Comparison of ENCODE assay signal across 16 cellular contexts in the genomic region with DNA sequence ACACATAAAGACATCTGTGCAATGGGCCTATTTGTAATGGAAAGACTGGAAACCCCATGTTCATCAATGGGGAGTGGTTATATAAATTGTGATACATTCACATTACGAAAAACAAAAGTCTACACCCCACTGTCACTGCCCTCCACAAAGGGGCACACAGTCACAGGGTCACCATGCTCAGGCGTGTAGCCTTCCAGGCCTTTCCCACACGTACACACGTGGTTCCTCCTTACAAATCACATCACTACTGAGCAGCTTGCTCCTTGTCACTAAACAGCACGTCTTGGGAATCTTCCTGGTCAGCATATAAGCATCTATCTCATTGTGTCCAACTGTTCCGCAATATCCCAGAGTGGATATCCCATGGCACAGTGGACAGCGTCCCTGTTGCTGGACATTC.
A peak's percentile ranks its signal among the peaks of the same experiment; 100 is the strongest.
DNase-seq lines count a peak whose midpoint lies in the region; ATAC-seq, FAIRE-seq and TF ChIP-seq lines count a peak whose summit lies in the region.
"Had no signal": no experiment of that assay in that cellular context is flagged by ENCODE, and none has a peak within 500 bp of the region (broad histone marks: within the 10 kb centered on the region; RNA-seq: fewer than 3 reads in every experiment).

No MANE protein-coding gene starts in this region.

- no peak overlapping the region; the same call in 1 of the 2 replicates for H2AFZ ChIP-seq in Karpas-422 (ENCODE audit: low read length)
- no peak overlapping the region for H2AFZ ChIP-seq in smooth muscle cell (ENCODE audit: low read depth)

- H3K9me3 ChIP-seq in Karpas-422 (ENCODE audit: low read length) (no peaks in the 10 kb centered on the region), skeletal muscle tissue (ENCODE audit: control insufficient read depth in 3 of 3, low read length in 3 of 3) (no peaks in the 10 kb centered on the region), smooth muscle cell (replicated peaks; ENCODE audit: low read depth) (no peaks in the 10 kb centered on the region)
- H3K9me3 ChIP-seq: A549, BE2C had no signal

- peaks cover 5% of the 10 kb centered on the region for H3K4me1 Mint-ChIP-seq in activated CD8-positive, alpha-beta T cell treated with anti-CD3 and anti-CD28 coated beads for 36 hours (ENCODE audit: low read depth)
- H3K4me1 Mint-ChIP-seq: CD4-positive, alpha-beta memory T cell had no signal

- FAIRE-seq in GM12892 (lab: Jason Lieb, UNC), result peak; percentile 21
- FAIRE-seq: A549, G401.6, GM19239 had no signal

- no peak for ATAC-seq in activated CD8-positive, alpha-beta T cell treated with anti-CD3 and anti-CD28 coated beads for 36 hours
- ATAC-seq: A549 had no signal

- no peaks in the 10 kb centered on the region for H3K36me3 ChIP-seq in Karpas-422 (ENCODE audit: insufficient read depth, low read length)
- H3K36me3 ChIP-seq in skeletal muscle tissue (ENCODE audit: control insufficient read depth in 3 of 3, insufficient read depth in 3 of 3, low read length in 3 of 3), result no peaks in the 10 kb centered on the region
- no peaks in the 10 kb centered on the region for H3K36me3 ChIP-seq in smooth muscle cell (ENCODE audit: low read depth)
- H3K36me3 ChIP-seq: BE2C had no signal

- H3K27ac Mint-ChIP-seq in activated CD8-positive, alpha-beta T cell treated with anti-CD3 and anti-CD28 coated beads for 36 hours, result no peak overlapping the region
- H3K27ac Mint-ChIP-seq: CD4-positive, alpha-beta memory T cell; H9 had no signal

- H4K20me1 ChIP-seq in Karpas-422 (ENCODE audit: insufficient read depth, low read depth, low read length), result no peaks in the 10 kb centered on the region
- H4K20me1 ChIP-seq in smooth muscle cell (ENCODE audit: low read depth), result no peaks in the 10 kb centered on the region

- no peaks in the 10 kb centered on the region for H3K9me2 ChIP-seq in Karpas-422 (replicated peaks; ENCODE audit: insufficient read depth, low read length)

- H3K4me1 ChIP-seq in Karpas-422 (ENCODE audit: low read length) (peaks cover 95% of the 10 kb centered on the region), skeletal muscle tissue (ENCODE audit: control insufficient read depth in 3 of 3, insufficient read depth in 3 of 3, low read length in 3 of 3) (peaks cover 36 to 69% (median 55%) of the 10 kb centered on the region in 3 donors), smooth muscle cell (ENCODE audit: low read depth) (peaks cover 14% of the 10 kb centered on the region)
- H3K4me1 ChIP-seq: BE2C had no signal

- WGBS in smooth muscle cell (ENCODE audit: low lambda C conversion rate), result 96% methylated on average over 7 of the region's 7 CpGs

- H3K27me3 ChIP-seq in Karpas-422 (ENCODE audit: low read length) (no peaks in the 10 kb centered on the region), skeletal muscle tissue (ENCODE audit: control insufficient read depth in 3 of 3, insufficient read depth in 3 of 3, low read length in 3 of 3) (no peaks in the 10 kb centered on the region), smooth muscle cell (ENCODE audit: low read depth) (no peaks in the 10 kb centered on the region)
- H3K27me3 ChIP-seq: BE2C had no signal

- TF ChIP-seq POLR2A in GM12892 (IDR thresholded peaks at IDR 0.05; ENCODE audit: low read depth, low read length), result no peak

- POLR2A ChIA-PET in activated CD8-positive, alpha-beta T cell treated with anti-CD3 and anti-CD28 coated beads for 36 hours (lab: Charles Lee), result no interaction called here

- no peaks in the 10 kb centered on the region for H3K27me3 Mint-ChIP-seq in activated CD8-positive, alpha-beta T cell treated with anti-CD3 and anti-CD28 coated beads for 36 hours
- H3K27me3 Mint-ChIP-seq: CD4-positive, alpha-beta memory T cell had no signal

- CTCF ChIA-PET in activated CD8-positive, alpha-beta T cell treated with anti-CD3 and anti-CD28 coated beads for 36 hours (lab: Charles Lee), result interaction anchor here (7.7 kb wide), 1 partner anchor 14 kb away, joined by 125 read pairs; no protein-coding TSS in a partner anchor

- H3F3A ChIP-seq in smooth muscle cell (ENCODE audit: low read depth), result no peaks in the 10 kb centered on the region

- no peak overlapping the region for H3K4me3 Mint-ChIP-seq in activated CD8-positive, alpha-beta T cell treated with anti-CD3 and anti-CD28 coated beads for 36 hours
- H3K4me3 Mint-ChIP-seq: CD4-positive, alpha-beta memory T cell; H9 had no signal

- H3K27ac ChIP-seq in Karpas-422 (ENCODE audit: low read length) (peak overlapping the region; percentile 97), skeletal muscle tissue (ENCODE audit: low read depth, low read length) (peak overlapping the region; percentile 97), smooth muscle cell (ENCODE audit: low read depth) (no peak overlapping the region)
- H3K27ac ChIP-seq: C4-2B had no signal

- H3K9ac ChIP-seq in Karpas-422 (ENCODE audit: low read length) (peak overlapping the region; percentile 65), skeletal muscle tissue (ENCODE audit: low read depth in 1 of 3, low read length in 3 of 3) (no peak overlapping the region), smooth muscle cell (ENCODE audit: low read depth) (no peak overlapping the region)

- H3K9me3 Mint-ChIP-seq in activated CD8-positive, alpha-beta T cell treated with anti-CD3 and anti-CD28 coated beads for 36 hours, result no peaks in the 10 kb centered on the region
- H3K9me3 Mint-ChIP-seq: CD4-positive, alpha-beta memory T cell; H9 had no signal

- no peaks in the 10 kb centered on the region for H3K79me2 ChIP-seq in Karpas-422 (ENCODE audit: low read length)
- no peaks in the 10 kb centered on the region for H3K79me2 ChIP-seq in smooth muscle cell (ENCODE audit: low read depth)

- intact Hi-C loops in activated CD8-positive, alpha-beta T cell treated with anti-CD3 and anti-CD28 coated beads for 36 hours (cut with micrococcal nuclease), result loop anchor here (10.0 kb wide), 1 partner anchor 378 kb away; no protein-coding TSS in a partner anchor

- no peak for TF ChIP-seq CTCF in smooth muscle cell (IDR thresholded peaks at IDR 0.05; ENCODE audit: borderline replicate concordance, insufficient read depth, poor library complexity, severe bottlenecking)
- TF ChIP-seq CTCF in activated CD8-positive, alpha-beta T cell treated with anti-CD3 and anti-CD28 coated beads for 36 hours (IDR thresholded peaks at IDR 0.05), result no peak

- peak overlapping the region; percentile 27; the same call in 1 of the 2 replicates for H3K4me3 ChIP-seq in Karpas-422 (ENCODE audit: low read length)
- no peak overlapping the region for H3K4me3 ChIP-seq in skeletal muscle tissue (ENCODE audit: low read length in 3 of 3)
- H3K4me3 ChIP-seq in smooth muscle cell, result no peak overlapping the region
- H3K4me3 ChIP-seq: A549 had no signal

- no peaks in the 10 kb centered on the region for H3K36me3 Mint-ChIP-seq in activated CD8-positive, alpha-beta T cell treated with anti-CD3 and anti-CD28 coated beads for 36 hours (ENCODE audit: low read depth)
- H3K36me3 Mint-ChIP-seq: CD4-positive, alpha-beta memory T cell had no signal

- peak overlapping the region; percentile 57 for H3K4me2 ChIP-seq in Karpas-422 (ENCODE audit: low read depth, low read length, poor library complexity, severe bottlenecking)
- H3K4me2 ChIP-seq in smooth muscle cell, result no peak overlapping the region

- DNase-seq in GM12892 (ENCODE audit: insufficient read length), result no peak
- peak; percentile 51 for DNase-seq in Karpas-422
- peak; percentile 59 for DNase-seq in mesenteric fat pad (ENCODE audit: low spot score)
- no peak for DNase-seq in smooth muscle cell (lab: John Stamatoyannopoulos, UW; ENCODE audit: unreplicated experiment)
- no peak for DNase-seq in central memory CD4-positive, alpha-beta T cell
- DNase-seq in activated CD8-positive, alpha-beta T cell treated with anti-CD3 and anti-CD28 coated beads for 36 hours, result no peak
- DNase-seq: BE2C; CD4-positive, alpha-beta memory T cell; DMS79; GOT3; H9 had no signal

Comparison
In these comparisons a context has a peak if more than half of its experiments do, and no peak if none do; other contexts are left out.
1. DNase-seq: peak in Karpas-422 (single experiment) and mesenteric fat pad (single experiment); none in GM12892 (single experiment), smooth muscle cell (single experiment), central memory CD4-positive, alpha-beta T cell (single experiment) and activated CD8-positive, alpha-beta T cell treated with anti-CD3 and anti-CD28 coated beads for 36 hours (single experiment).